Comparison of ENCODE assay signal across 16 cellular contexts in genomic region chr1:204261746-204262505, GRCh38. TPM values are rescaled to one million over a fixed set of nuclear protein-coding genes. Genes with fewer than 3 reads are reported as not detected.
DNase-seq lines count a peak whose midpoint lies in the region; ATAC-seq and TF ChIP-seq lines count a peak whose summit lies in the region.
"Had no signal": no experiment of that assay in that cellular context is flagged by ENCODE, and none has a peak within 500 bp of the region (broad histone marks: within the 10 kb centered on the region; RNA-seq: fewer than 3 reads in every experiment).

No MANE protein-coding gene starts in this region.

- TF ChIP-seq CTCF in foreskin fibroblast (IDR thresholded peaks at IDR 0.05; ENCODE audit: low read depth, low read length): no peak
- no peak for TF ChIP-seq CTCF in smooth muscle cell (IDR thresholded peaks at IDR 0.05; ENCODE audit: borderline replicate concordance, insufficient read depth, poor library complexity, severe bottlenecking)

- H3K4me2 ChIP-seq in smooth muscle cell: peak overlapping the region; percentile 54

- H2AFZ ChIP-seq in smooth muscle cell (ENCODE audit: low read depth): no peak overlapping the region

- DNase-seq in GM03348 (ENCODE audit: low spot score) (peak; percentile 77), amniotic epithelial cell (ENCODE audit: low read depth) (peak; percentile 93), foreskin fibroblast (peak; percentile 49 to 65), smooth muscle cell (lab: John Stamatoyannopoulos, UW; ENCODE audit: unreplicated experiment) (no peak), NCI-H1930 (lab: John Stamatoyannopoulos, UW) (no peak), pons (ENCODE audit: low spot score) (no peak)
- DNase-seq: activated naive CD4-positive, alpha-beta T cell treated with anti-CD3 and anti-CD28 coated beads for 36 hours; CD8-positive, alpha-beta T cell; GF-D8; midbrain; psoas muscle; stimulated activated CD4-positive, alpha-beta T cell treated with anti-CD3 and anti-CD28 coated beads, Interleukin-2, amount 100 ng/mL, for 48 hours had no signal

- H3K36me3 ChIP-seq in smooth muscle cell (ENCODE audit: low read depth): no peaks in the 10 kb centered on the region

- WGBS in smooth muscle cell (ENCODE audit: low lambda C conversion rate): 79% methylated on average over 13 of the region's 13 CpGs

- no peak overlapping the region for H3K9ac ChIP-seq in smooth muscle cell (ENCODE audit: low read depth)

- H3K4me3 ChIP-seq in foreskin fibroblast (ENCODE audit: low read depth in 1 of 2, low read length in 2 of 2) (no peak overlapping the region), smooth muscle cell (no peak overlapping the region)
- H3K4me3 ChIP-seq: psoas muscle had no signal

- no peaks in the 10 kb centered on the region for H3K79me2 ChIP-seq in smooth muscle cell (ENCODE audit: low read depth)

- peaks cover 18% of the 10 kb centered on the region for H3K4me1 ChIP-seq in smooth muscle cell (ENCODE audit: low read depth)
- H3K4me1 ChIP-seq: psoas muscle had no signal

- no peaks in the 10 kb centered on the region for H3K27me3 ChIP-seq in smooth muscle cell (ENCODE audit: low read depth)

- H3F3A ChIP-seq in smooth muscle cell (ENCODE audit: low read depth): peaks cover 13% of the 10 kb centered on the region

- no peak for ATAC-seq in GM18502 (IDR thresholded peaks at IDR 0.05; ENCODE audit: poor library complexity, unreplicated experiment)
- ATAC-seq: CD8-positive, alpha-beta T cell; esophagus mucosa; psoas muscle; SK-N-SH treated with all-trans-retinoic acid at 6 μM for 48 hours had no signal

- H4K20me1 ChIP-seq in smooth muscle cell (ENCODE audit: low read depth): peaks cover 5% of the 10 kb centered on the region

- H3K27ac ChIP-seq in smooth muscle cell (ENCODE audit: low read depth): peak overlapping the region; percentile 70
- H3K27ac ChIP-seq: psoas muscle had no signal

- no peaks in the 10 kb centered on the region for H3K9me3 ChIP-seq in smooth muscle cell (replicated peaks; ENCODE audit: low read depth)
- H3K9me3 ChIP-seq: psoas muscle had no signal

RNA-seq across cellular contexts. Expression of gene GOLT1A, which starts 48.1 kb away (rescaled TPM):
- total RNA-seq in smooth muscle cell: 0.54 TPM in 1 of 2 replicates, not detected in the other
- 0.76 TPM in 1 of 2 replicates, not detected in the other for polyA plus RNA-seq in smooth muscle cell
- total RNA-seq: activated naive CD4-positive, alpha-beta T cell treated with anti-CD3 and anti-CD28 coated beads for 36 hours; CD8-positive, alpha-beta T cell; chondrocyte; esophagus mucosa; psoas muscle had no signal

Comparison
In these comparisons a context has a peak if more than half of its experiments do, and no peak if none do; other contexts are left out.
1. DNase-seq: peak in GM03348 (single experiment), amniotic epithelial cell (single experiment) and foreskin fibroblast (2 of 2); none in smooth muscle cell (single experiment), NCI-H1930 (0 of 2) and pons (single experiment).